ENCODE assay signal across 18 cellular contexts in genomic region chr6:36249536-36249935, GRCh38. TPM values are rescaled to one million over a fixed set of nuclear protein-coding genes. Genes with fewer than 3 reads are reported as not detected.
DNase-seq lines count a peak whose midpoint lies in the region; ATAC-seq and TF ChIP-seq lines count a peak whose summit lies in the region.
"Had no signal": no experiment of that assay in that cellular context is flagged by ENCODE, and none has a peak within 500 bp of the region (broad histone marks: within the 10 kb centered on the region; RNA-seq: fewer than 3 reads in every experiment).

No MANE protein-coding gene starts in this region.

- no peaks in the 10 kb centered on the region for H4K20me1 ChIP-seq in fibroblast of lung (ENCODE audit: control insufficient read depth, extremely low read depth, insufficient read depth, low read length)
- no peaks in the 10 kb centered on the region for H4K20me1 ChIP-seq in SK-N-SH (ENCODE audit: insufficient read depth)

- H3K79me2 ChIP-seq in fibroblast of lung (ENCODE audit: control insufficient read depth, insufficient read depth, low read length) = no peaks in the 10 kb centered on the region
- H3K79me2 ChIP-seq in SK-N-SH (ENCODE audit: insufficient read depth) = no peaks in the 10 kb centered on the region

- H2AFZ ChIP-seq in fibroblast of lung (ENCODE audit: low read length) = no peak overlapping the region
- H2AFZ ChIP-seq in SK-N-SH (ENCODE audit: low read depth) = no peak overlapping the region

- H3K9me2 ChIP-seq in SK-N-SH = no peaks in the 10 kb centered on the region

- H3K27me3 ChIP-seq in adipocyte (replicated peaks; ENCODE audit: control insufficient read depth, insufficient read depth, low read length) = no peaks in the 10 kb centered on the region
- no peaks in the 10 kb centered on the region for H3K27me3 ChIP-seq in fibroblast of lung (ENCODE audit: control insufficient read depth, insufficient read depth, low read length)
- no peaks in the 10 kb centered on the region for H3K27me3 ChIP-seq in neutrophil
- H3K27me3 ChIP-seq in SK-N-SH (ENCODE audit: insufficient read depth) = no peaks in the 10 kb centered on the region

- 82% methylated on average over 5 of the region's 5 CpGs for WGBS in SK-N-SH (ENCODE audit: low lambda C conversion rate)

- H3K4me1 ChIP-seq in adipocyte (ENCODE audit: control insufficient read depth, insufficient read depth, low read length) (peaks cover 35% of the 10 kb centered on the region), fibroblast of lung (ENCODE audit: control insufficient read depth, extremely low read depth, insufficient read depth, low read length) (peaks cover 6% of the 10 kb centered on the region), neutrophil (ENCODE audit: control insufficient read depth in 1 of 2, insufficient read depth in 1 of 2, low read depth in 1 of 2, low read length in 1 of 2) (peaks cover 52 to 56% of the 10 kb centered on the region in 2 experiments), SK-N-SH (ENCODE audit: control insufficient read depth in 1 of 2, insufficient read depth in 2 of 2, low read depth in 1 of 2, low read length in 1 of 2) (peaks cover 0 to 16% of the 10 kb centered on the region in 2 experiments; a peak in 1 of 4 replicates)

- TF ChIP-seq CTCF in AG09309 (IDR thresholded peaks at IDR 0.05; ENCODE audit: control insufficient read depth, insufficient read depth, low read depth, low read length, missing control alignments) (no peak), fibroblast of lung (conservative IDR thresholded peaks at IDR 0.05 in 1 of 2, IDR thresholded peaks at IDR 0.05 in 1 of 2; ENCODE audit: low read depth in 1 of 2, low read length in 2 of 2) (no peak), neutrophil (IDR thresholded peaks at IDR 0.05) (no peak), SK-N-SH (IDR thresholded peaks at IDR 0.05) (no peak)

- H3K36me3 ChIP-seq in adipocyte (ENCODE audit: control insufficient read depth, insufficient read depth, low read length, severe bottlenecking) (no peaks in the 10 kb centered on the region), fibroblast of lung (ENCODE audit: control insufficient read depth, insufficient read depth, low read length) (no peaks in the 10 kb centered on the region), neutrophil (peaks cover 4% of the 10 kb centered on the region), SK-N-SH (replicated peaks in 1 of 2; ENCODE audit: control insufficient read depth in 1 of 2, insufficient read depth in 2 of 2, low read length in 1 of 2) (no peaks in the 10 kb centered on the region)

- ATAC-seq in HG02588 (IDR thresholded peaks at IDR 0.05; ENCODE audit: unreplicated experiment) = no peak

- no peaks in the 10 kb centered on the region for H3K9me3 ChIP-seq in adipocyte (ENCODE audit: control insufficient read depth, low read length)
- no peaks in the 10 kb centered on the region for H3K9me3 ChIP-seq in fibroblast of lung (ENCODE audit: control insufficient read depth, insufficient read depth, low read depth, low read length)
- no peaks in the 10 kb centered on the region for H3K9me3 ChIP-seq in neutrophil
- no peaks in the 10 kb centered on the region for H3K9me3 ChIP-seq in SK-N-SH

- POLR2A ChIA-PET in SK-N-SH (lab: Yijun Ruan, JAX) = no interaction called here

- H3K4me3 ChIP-seq in AG09309 (ENCODE audit: control insufficient read depth, low read depth, low read length) (no peak overlapping the region), adipocyte (ENCODE audit: low read length) (no peak overlapping the region), fibroblast of lung (replicated peaks in 1 of 4; ENCODE audit: control extremely low read depth in 1 of 4, insufficient read depth in 1 of 4, low read depth in 3 of 4, low read length in 4 of 4) (no peak overlapping the region), neutrophil (ENCODE audit: low read depth in 1 of 2, low read length in 1 of 2) (no peak overlapping the region), SK-N-SH (ENCODE audit: low read depth in 2 of 2, low read length in 1 of 2) (no peak overlapping the region)

- H3K27ac ChIP-seq in fibroblast of lung (ENCODE audit: insufficient read depth, low read length) = peak overlapping the region; percentile 63
- H3K27ac ChIP-seq in neutrophil = peak overlapping the region; percentile 96
- H3K27ac ChIP-seq in SK-N-SH (ENCODE audit: low read depth in 2 of 2, low read length in 1 of 2) = no peak overlapping the region
- H3K27ac ChIP-seq: C4-2B had no signal

- TF ChIP-seq RAD21 in SK-N-SH (IDR thresholded peaks at IDR 0.05; ENCODE audit: low read length) = no peak

- H3K9ac ChIP-seq in adipocyte (ENCODE audit: low read length) (peak overlapping the region; percentile 52), fibroblast of lung (ENCODE audit: insufficient read depth, low read length) (no peak overlapping the region), SK-N-SH (no peak overlapping the region)

- no peaks in the 10 kb centered on the region for H3F3A ChIP-seq in SK-N-SH (replicated peaks; ENCODE audit: insufficient read depth)

- CTCF ChIA-PET in SK-N-SH (lab: Yijun Ruan, JAX) = no interaction called here

- H3K4me2 ChIP-seq in fibroblast of lung (ENCODE audit: extremely low read depth, insufficient read depth, low read length) (no peak overlapping the region), SK-N-SH (no peak overlapping the region)

- TF ChIP-seq EP300 in SK-N-SH (IDR thresholded peaks at IDR 0.05; ENCODE audit: borderline replicate concordance in 1 of 2, low read depth in 1 of 2, low read length in 1 of 2) = no peak

- DNase-seq in AG09309 (ENCODE audit: low read depth) = peak; percentile 10
- peak; percentile 7 for DNase-seq in adipocyte (ENCODE audit: low read depth)
- peak in 1 of 2 donors; percentile 31 for DNase-seq in fibroblast of lung (ENCODE audit: low read depth in 2 of 2)
- DNase-seq in NCI-H1436 treated with DMSO at 0.1 percent for 48 hours (lab: John Stamatoyannopoulos, UW) = no peak
- no peak for DNase-seq in SK-N-SH
- DNase-seq in activated naive CD4-positive, alpha-beta T cell treated with Interleukin-2 at 50 U/mL for 16 hours = no peak
- DNase-seq: DMS 273 treated with DMSO at 0.1 percent for 48 hours, DND-41, NCI-H1436, NCI-H2029, NCI-H345, NCI-H526 had no signal

TF ChIP-seq in SK-N-SH, 30 proteins besides CTCF, POLR2A, EP300 and RAD21:
- no peak for TF ChIP-seq FOXM1 (IDR thresholded peaks at IDR 0.05; ENCODE audit: low read depth)
- TF ChIP-seq NFIC (IDR thresholded peaks at IDR 0.05; ENCODE audit: borderline replicate concordance) = no peak
- no peak for TF ChIP-seq USF2 (IDR thresholded peaks at IDR 0.05; ENCODE audit: borderline replicate concordance, low read depth, low read length)
- no peak for TF ChIP-seq TCF12 (IDR thresholded peaks at IDR 0.05)
- no peak for TF ChIP-seq MXI1 (IDR thresholded peaks at IDR 0.05; ENCODE audit: low read depth, low read length)
- no peak for TF ChIP-seq PBX3 (IDR thresholded peaks at IDR 0.05)
- TF ChIP-seq FOXJ3 (CRISPR knock-in tag; IDR thresholded peaks at IDR 0.05) = no peak
- TF ChIP-seq TEAD4 (IDR thresholded peaks at IDR 0.05; ENCODE audit: borderline replicate concordance, insufficient read depth) = no peak
- TF ChIP-seq EZH2phosphoT487 (IDR thresholded peaks at IDR 0.05; ENCODE audit: borderline replicate concordance, low read depth) = no peak
- no peak for TF ChIP-seq YY1 (IDR thresholded peaks at IDR 0.05; ENCODE audit: low read depth)
- no peak for TF ChIP-seq GABPA (IDR thresholded peaks at IDR 0.05; ENCODE audit: low read depth)
- TF ChIP-seq SMC3 (IDR thresholded peaks at IDR 0.05; ENCODE audit: low read depth, low read length) = no peak
- no peak for TF ChIP-seq CHD2 (IDR thresholded peaks at IDR 0.05; ENCODE audit: low read length, partially characterized antibody)
- no peak for TF ChIP-seq FOSL2 (IDR thresholded peaks at IDR 0.05; ENCODE audit: borderline replicate concordance, low read depth)
- no peak for TF ChIP-seq ELF1 (IDR thresholded peaks at IDR 0.05)
- TF ChIP-seq JUND (IDR thresholded peaks at IDR 0.05) = no peak
- TF ChIP-seq NRF1 (IDR thresholded peaks at IDR 0.05; ENCODE audit: low read depth, low read length) = no peak
TF ChIP-seq in SK-N-SH: peak in this region for 0.

RNA-seq across cellular contexts. Expression of gene PNPLA1, which starts 20.3 kb away (rescaled TPM):
- total RNA-seq in fibroblast of lung = not detected in 2 replicates
- 0.02 and 0.07 TPM in 2 replicates for polyA plus RNA-seq in fibroblast of lung
- not detected in 2 replicates for polyA plus RNA-seq in fibroblast of lung (2012)
- polyA minus RNA-seq in fibroblast of lung (ENCODE audit: low replicate concordance) = not detected in 2 replicates
- polyA plus RNA-seq in SK-N-SH (2012; rRNA removed) = not detected in 2 replicates
- polyA plus RNA-seq in SK-N-SH (2012; cell fraction: cytosol; rRNA removed) = not detected in 2 replicates
- 0.05 TPM in 1 of 2 replicates, not detected in the other for polyA plus RNA-seq in SK-N-SH (2012; cell fraction: nucleus; rRNA removed)
- total RNA-seq: A172, G401, H4 had no signal

RNA-seq across cellular contexts. Expression of gene BRPF3, which starts 53.0 kb away (rescaled TPM):
- 9.8 and 10.6 TPM in 2 replicates for total RNA-seq in fibroblast of lung
- polyA plus RNA-seq in fibroblast of lung (10.4 and 16.0 TPM in 2 replicates), SK-N-SH (2012; rRNA removed) (11.7 and 15.4 TPM in 2 replicates)
- 13.5 and 14.7 TPM in 2 replicates for polyA plus RNA-seq in fibroblast of lung (2012)
- 55.8 and 61.1 TPM in 2 replicates for polyA minus RNA-seq in fibroblast of lung (ENCODE audit: low replicate concordance)
- polyA plus RNA-seq in SK-N-SH (2012; cell fraction: cytosol; rRNA removed) = 11.7 and 13.5 TPM in 2 replicates
- polyA plus RNA-seq in SK-N-SH (2012; cell fraction: nucleus; rRNA removed) = 17.6 and 21.4 TPM in 2 replicates

Comparison
In these comparisons a context has a peak if more than half of its experiments do, and no peak if none do; other contexts are left out.
1. DNase-seq: peak in AG09309 (single experiment) and adipocyte (single experiment); none in NCI-H1436 treated with DMSO at 0.1 percent for 48 hours (single experiment), SK-N-SH (single experiment) and activated naive CD4-positive, alpha-beta T cell treated with Interleukin-2 at 50 U/mL for 16 hours (single experiment).
2. H3K27ac ChIP-seq: peak in fibroblast of lung (single experiment) and neutrophil (single experiment); none in SK-N-SH (0 of 2).